Comparison of ENCODE assay signal across 1 cellular context in the genomic region with DNA sequence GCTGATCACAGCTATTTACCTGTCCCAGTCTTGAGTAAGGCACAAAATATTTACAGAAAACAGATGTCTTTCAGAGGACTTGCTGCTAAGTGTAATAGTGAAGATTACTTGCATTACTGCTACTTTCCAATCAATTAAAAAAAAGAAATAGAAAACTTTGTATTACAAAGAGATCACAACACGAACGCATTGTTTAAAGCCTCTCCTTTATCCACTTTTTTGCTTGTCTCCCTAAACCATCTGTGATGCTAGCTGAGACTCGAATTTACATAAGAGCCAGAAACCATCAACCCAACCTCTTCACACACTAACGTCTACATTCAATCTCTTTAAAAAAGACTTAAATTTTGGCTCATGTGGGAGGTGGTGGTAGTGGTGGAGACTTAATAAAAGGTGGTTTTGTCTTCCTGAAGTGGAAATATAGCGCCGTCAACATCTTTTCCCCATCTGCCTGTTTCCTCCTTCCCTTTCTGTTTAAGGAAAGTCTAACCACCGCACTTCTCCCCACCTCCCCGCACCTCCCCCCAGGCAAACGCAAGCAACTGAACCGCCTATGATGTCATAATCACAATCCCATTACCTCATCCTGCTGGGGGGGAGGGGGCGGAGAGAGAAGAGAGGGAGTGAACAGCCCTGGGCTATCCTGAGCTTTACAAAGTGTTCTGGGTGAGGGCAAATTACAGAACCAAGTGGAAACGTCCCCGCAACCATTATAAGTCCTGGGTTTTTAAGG.
TF ChIP-seq lines count a peak whose summit lies in the region.

No MANE protein-coding gene starts in this region.

TF ChIP-seq in HepG2, 621 proteins besides CTCF, POLR2A, EP300 and RAD21 (continued from another document and continues in another):
- TF ChIP-seq, protein P1, sequence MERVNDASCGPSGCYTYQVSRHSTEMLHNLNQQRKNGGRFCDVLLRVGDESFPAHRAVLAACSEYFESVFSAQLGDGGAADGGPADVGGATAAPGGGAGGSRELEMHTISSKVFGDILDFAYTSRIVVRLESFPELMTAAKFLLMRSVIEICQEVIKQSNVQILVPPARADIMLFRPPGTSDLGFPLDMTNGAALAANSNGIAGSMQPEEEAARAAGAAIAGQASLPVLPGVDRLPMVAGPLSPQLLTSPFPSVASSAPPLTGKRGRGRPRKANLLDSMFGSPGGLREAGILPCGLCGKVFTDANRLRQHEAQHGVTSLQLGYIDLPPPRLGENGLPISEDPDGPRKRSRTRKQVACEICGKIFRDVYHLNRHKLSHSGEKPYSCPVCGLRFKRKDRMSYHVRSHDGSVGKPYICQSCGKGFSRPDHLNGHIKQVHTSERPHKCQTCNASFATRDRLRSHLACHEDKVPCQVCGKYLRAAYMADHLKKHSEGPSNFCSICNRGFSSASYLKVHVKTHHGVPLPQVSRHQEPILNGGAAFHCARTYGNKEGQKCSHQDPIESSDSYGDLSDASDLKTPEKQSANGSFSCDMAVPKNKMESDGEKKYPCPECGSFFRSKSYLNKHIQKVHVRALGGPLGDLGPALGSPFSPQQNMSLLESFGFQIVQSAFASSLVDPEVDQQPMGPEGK (CRISPR knock-in tag; IDR thresholded peaks at IDR 0.05) = peak; percentile 79
- no peak for TF ChIP-seq ZNF10 (CRISPR knock-in tag; IDR thresholded peaks at IDR 0.05; ENCODE audit: borderline replicate concordance, low read depth)
- TF ChIP-seq, protein P2, sequence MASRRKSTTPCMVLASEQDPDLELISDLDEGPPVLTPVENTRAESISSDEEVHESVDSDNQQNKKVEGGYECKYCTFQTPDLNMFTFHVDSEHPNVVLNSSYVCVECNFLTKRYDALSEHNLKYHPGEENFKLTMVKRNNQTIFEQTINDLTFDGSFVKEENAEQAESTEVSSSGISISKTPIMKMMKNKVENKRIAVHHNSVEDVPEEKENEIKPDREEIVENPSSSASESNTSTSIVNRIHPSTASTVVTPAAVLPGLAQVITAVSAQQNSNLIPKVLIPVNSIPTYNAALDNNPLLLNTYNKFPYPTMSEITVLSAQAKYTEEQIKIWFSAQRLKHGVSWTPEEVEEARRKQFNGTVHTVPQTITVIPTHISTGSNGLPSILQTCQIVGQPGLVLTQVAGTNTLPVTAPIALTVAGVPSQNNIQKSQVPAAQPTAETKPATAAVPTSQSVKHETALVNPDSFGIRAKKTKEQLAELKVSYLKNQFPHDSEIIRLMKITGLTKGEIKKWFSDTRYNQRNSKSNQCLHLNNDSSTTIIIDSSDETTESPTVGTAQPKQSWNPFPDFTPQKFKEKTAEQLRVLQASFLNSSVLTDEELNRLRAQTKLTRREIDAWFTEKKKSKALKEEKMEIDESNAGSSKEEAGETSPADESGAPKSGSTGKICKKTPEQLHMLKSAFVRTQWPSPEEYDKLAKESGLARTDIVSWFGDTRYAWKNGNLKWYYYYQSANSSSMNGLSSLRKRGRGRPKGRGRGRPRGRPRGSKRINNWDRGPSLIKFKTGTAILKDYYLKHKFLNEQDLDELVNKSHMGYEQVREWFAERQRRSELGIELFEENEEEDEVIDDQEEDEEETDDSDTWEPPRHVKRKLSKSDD (CRISPR knock-in tag; IDR thresholded peaks at IDR 0.05; ENCODE audit: low read depth) = peak; percentile 95
- TF ChIP-seq ZNF615 (CRISPR knock-in tag; IDR thresholded peaks at IDR 0.05; ENCODE audit: borderline replicate concordance) = 0 out of 2 replicates have a peak, but pooled peaks have one; percentile 17
- TF ChIP-seq ZNF3 (CRISPR knock-in tag; IDR thresholded peaks at IDR 0.05) = 0 out of 2 replicates have a peak, but pooled peaks have one; percentile 55
- peak; percentile 22 for TF ChIP-seq SAP130 (CRISPR knock-in tag; IDR thresholded peaks at IDR 0.05; ENCODE audit: low read depth)
- TF ChIP-seq ZNF605 (CRISPR knock-in tag; IDR thresholded peaks at IDR 0.05) = 0 out of 2 replicates have a peak, but pooled peaks have one; percentile 26
- TF ChIP-seq NFE2L1 (CRISPR knock-in tag; IDR thresholded peaks at IDR 0.05; ENCODE audit: borderline replicate concordance) = no peak
- peak; percentile 97 for TF ChIP-seq MAZ (IDR thresholded peaks at IDR 0.05; ENCODE audit: borderline replicate concordance, low read depth, low read length)
- no peak for TF ChIP-seq MAZ (CRISPR knock-in tag; IDR thresholded peaks at IDR 0.05; ENCODE audit: low read depth)
- TF ChIP-seq CHD2 (IDR thresholded peaks at IDR 0.05; ENCODE audit: low read depth, low read length) = peak; percentile 62; the same call in 1 of the 2 replicates
- no peak for TF ChIP-seq NFYB (CRISPR knock-in tag; IDR thresholded peaks at IDR 0.05)
- TF ChIP-seq MEF2D (CRISPR knock-in tag; IDR thresholded peaks at IDR 0.05) = no peak
- no peak for TF ChIP-seq IRF2 (CRISPR knock-in tag; IDR thresholded peaks at IDR 0.05)
- TF ChIP-seq, protein P3, sequence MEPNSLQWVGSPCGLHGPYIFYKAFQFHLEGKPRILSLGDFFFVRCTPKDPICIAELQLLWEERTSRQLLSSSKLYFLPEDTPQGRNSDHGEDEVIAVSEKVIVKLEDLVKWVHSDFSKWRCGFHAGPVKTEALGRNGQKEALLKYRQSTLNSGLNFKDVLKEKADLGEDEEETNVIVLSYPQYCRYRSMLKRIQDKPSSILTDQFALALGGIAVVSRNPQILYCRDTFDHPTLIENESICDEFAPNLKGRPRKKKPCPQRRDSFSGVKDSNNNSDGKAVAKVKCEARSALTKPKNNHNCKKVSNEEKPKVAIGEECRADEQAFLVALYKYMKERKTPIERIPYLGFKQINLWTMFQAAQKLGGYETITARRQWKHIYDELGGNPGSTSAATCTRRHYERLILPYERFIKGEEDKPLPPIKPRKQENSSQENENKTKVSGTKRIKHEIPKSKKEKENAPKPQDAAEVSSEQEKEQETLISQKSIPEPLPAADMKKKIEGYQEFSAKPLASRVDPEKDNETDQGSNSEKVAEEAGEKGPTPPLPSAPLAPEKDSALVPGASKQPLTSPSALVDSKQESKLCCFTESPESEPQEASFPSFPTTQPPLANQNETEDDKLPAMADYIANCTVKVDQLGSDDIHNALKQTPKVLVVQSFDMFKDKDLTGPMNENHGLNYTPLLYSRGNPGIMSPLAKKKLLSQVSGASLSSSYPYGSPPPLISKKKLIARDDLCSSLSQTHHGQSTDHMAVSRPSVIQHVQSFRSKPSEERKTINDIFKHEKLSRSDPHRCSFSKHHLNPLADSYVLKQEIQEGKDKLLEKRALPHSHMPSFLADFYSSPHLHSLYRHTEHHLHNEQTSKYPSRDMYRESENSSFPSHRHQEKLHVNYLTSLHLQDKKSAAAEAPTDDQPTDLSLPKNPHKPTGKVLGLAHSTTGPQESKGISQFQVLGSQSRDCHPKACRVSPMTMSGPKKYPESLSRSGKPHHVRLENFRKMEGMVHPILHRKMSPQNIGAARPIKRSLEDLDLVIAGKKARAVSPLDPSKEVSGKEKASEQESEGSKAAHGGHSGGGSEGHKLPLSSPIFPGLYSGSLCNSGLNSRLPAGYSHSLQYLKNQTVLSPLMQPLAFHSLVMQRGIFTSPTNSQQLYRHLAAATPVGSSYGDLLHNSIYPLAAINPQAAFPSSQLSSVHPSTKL (CRISPR knock-in tag; IDR thresholded peaks at IDR 0.05) = no peak; the same call in 1 of the 2 replicates
- no peak for TF ChIP-seq ZNF496 (CRISPR knock-in tag; IDR thresholded peaks at IDR 0.05; ENCODE audit: insufficient replicate concordance)
- TF ChIP-seq MED13 (CRISPR knock-in tag; IDR thresholded peaks at IDR 0.05) = no peak
- no peak for TF ChIP-seq NONO (IDR thresholded peaks at IDR 0.05)
- 0 out of 2 replicates have a peak, but pooled peaks have one; percentile 29 for TF ChIP-seq NONO (CRISPR knock-in tag; conservative IDR thresholded peaks at IDR 0.05)
- TF ChIP-seq, protein P4, sequence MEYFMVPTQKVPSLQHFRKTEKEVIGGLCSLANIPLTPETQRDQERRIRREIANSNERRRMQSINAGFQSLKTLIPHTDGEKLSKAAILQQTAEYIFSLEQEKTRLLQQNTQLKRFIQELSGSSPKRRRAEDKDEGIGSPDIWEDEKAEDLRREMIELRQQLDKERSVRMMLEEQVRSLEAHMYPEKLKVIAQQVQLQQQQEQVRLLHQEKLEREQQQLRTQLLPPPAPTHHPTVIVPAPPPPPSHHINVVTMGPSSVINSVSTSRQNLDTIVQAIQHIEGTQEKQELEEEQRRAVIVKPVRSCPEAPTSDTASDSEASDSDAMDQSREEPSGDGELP (IDR thresholded peaks at IDR 0.05; ENCODE audit: borderline replicate concordance, low read depth) = peak; percentile 30; the same call in 1 of the 2 replicates
- no peak for TF ChIP-seq GATAD1 (CRISPR knock-in tag; IDR thresholded peaks at IDR 0.05)
- 0 out of 2 replicates have a peak, but pooled peaks have one; percentile 3 for TF ChIP-seq ZNF652 (CRISPR knock-in tag; IDR thresholded peaks at IDR 0.05; ENCODE audit: borderline replicate concordance, low read depth)
- 0 out of 2 replicates have a peak, but pooled peaks have one; percentile 19 for TF ChIP-seq RCOR2 (CRISPR knock-in tag; IDR thresholded peaks at IDR 0.05)
- TF ChIP-seq, protein P5, sequence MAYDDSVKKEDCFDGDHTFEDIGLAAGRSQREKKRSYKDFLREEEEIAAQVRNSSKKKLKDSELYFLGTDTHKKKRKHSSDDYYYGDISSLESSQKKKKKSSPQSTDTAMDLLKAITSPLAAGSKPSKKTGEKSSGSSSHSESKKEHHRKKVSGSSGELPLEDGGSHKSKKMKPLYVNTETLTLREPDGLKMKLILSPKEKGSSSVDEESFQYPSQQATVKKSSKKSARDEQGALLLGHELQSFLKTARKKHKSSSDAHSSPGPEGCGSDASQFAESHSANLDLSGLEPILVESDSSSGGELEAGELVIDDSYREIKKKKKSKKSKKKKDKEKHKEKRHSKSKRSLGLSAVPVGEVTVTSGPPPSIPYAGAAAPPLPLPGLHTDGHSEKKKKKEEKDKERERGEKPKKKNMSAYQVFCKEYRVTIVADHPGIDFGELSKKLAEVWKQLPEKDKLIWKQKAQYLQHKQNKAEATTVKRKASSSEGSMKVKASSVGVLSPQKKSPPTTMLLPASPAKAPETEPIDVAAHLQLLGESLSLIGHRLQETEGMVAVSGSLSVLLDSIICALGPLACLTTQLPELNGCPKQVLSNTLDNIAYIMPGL (CRISPR knock-in tag; IDR thresholded peaks at IDR 0.05; ENCODE audit: borderline replicate concordance in 1 of 2, low read depth in 1 of 2) = 0 out of 4 replicates have a peak, but pooled peaks of 1 of the 2 experiments have one; percentile 7
- TF ChIP-seq ZMAT3 (CRISPR knock-in tag; conservative IDR thresholded peaks at IDR 0.05) = 0 out of 2 replicates have a peak, but pooled peaks have one; percentile 4
- TF ChIP-seq FOXJ3 (CRISPR knock-in tag; IDR thresholded peaks at IDR 0.05; ENCODE audit: borderline replicate concordance) = 0 out of 2 replicates have a peak, but pooled peaks have one; percentile 7
- no peak for TF ChIP-seq KLF13 (CRISPR knock-in tag; IDR thresholded peaks at IDR 0.05)
- TF ChIP-seq, protein P6, sequence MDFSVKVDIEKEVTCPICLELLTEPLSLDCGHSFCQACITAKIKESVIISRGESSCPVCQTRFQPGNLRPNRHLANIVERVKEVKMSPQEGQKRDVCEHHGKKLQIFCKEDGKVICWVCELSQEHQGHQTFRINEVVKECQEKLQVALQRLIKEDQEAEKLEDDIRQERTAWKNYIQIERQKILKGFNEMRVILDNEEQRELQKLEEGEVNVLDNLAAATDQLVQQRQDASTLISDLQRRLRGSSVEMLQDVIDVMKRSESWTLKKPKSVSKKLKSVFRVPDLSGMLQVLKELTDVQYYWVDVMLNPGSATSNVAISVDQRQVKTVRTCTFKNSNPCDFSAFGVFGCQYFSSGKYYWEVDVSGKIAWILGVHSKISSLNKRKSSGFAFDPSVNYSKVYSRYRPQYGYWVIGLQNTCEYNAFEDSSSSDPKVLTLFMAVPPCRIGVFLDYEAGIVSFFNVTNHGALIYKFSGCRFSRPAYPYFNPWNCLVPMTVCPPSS (IDR thresholded peaks at IDR 0.05) = no peak
- peak; percentile 93 for TF ChIP-seq CREB1 (IDR thresholded peaks at IDR 0.05)
- TF ChIP-seq CREB1 (CRISPR knock-in tag; IDR thresholded peaks at IDR 0.05) = peak; percentile 97
- peak; percentile 96 for TF ChIP-seq HOXA3 (CRISPR knock-in tag; IDR thresholded peaks at IDR 0.05)
- TF ChIP-seq, protein P7, sequence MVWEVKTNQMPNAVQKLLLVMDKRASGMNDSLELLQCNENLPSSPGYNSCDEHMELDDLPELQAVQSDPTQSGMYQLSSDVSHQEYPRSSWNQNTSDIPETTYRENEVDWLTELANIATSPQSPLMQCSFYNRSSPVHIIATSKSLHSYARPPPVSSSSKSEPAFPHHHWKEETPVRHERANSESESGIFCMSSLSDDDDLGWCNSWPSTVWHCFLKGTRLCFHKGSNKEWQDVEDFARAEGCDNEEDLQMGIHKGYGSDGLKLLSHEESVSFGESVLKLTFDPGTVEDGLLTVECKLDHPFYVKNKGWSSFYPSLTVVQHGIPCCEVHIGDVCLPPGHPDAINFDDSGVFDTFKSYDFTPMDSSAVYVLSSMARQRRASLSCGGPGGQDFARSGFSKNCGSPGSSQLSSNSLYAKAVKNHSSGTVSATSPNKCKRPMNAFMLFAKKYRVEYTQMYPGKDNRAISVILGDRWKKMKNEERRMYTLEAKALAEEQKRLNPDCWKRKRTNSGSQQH (CRISPR knock-in tag; IDR thresholded peaks at IDR 0.05; ENCODE audit: low read depth) = peak; percentile 46; the same call in 1 of the 2 replicates
- TF ChIP-seq ZMYM3 (CRISPR knock-in tag; IDR thresholded peaks at IDR 0.05) = no peak
- 0 out of 2 replicates have a peak, but pooled peaks have one; percentile 38 for TF ChIP-seq ZNF619 (CRISPR knock-in tag; IDR thresholded peaks at IDR 0.05)
- peak; percentile 85 for TF ChIP-seq PRPF4 (IDR thresholded peaks at IDR 0.05; ENCODE audit: low read depth, low read length, poor library complexity, severe bottlenecking)
- TF ChIP-seq ZNF766 (CRISPR knock-in tag; IDR thresholded peaks at IDR 0.05; ENCODE audit: borderline replicate concordance) = 0 out of 2 replicates have a peak, but pooled peaks have one; percentile 1
- no peak for TF ChIP-seq ONECUT2 (CRISPR knock-in tag; IDR thresholded peaks at IDR 0.05)
- no peak for TF ChIP-seq RFXAP (CRISPR knock-in tag; IDR thresholded peaks at IDR 0.05; ENCODE audit: borderline replicate concordance)
- TF ChIP-seq MIER2 (CRISPR knock-in tag; IDR thresholded peaks at IDR 0.05) = no peak
- TF ChIP-seq, protein P8, sequence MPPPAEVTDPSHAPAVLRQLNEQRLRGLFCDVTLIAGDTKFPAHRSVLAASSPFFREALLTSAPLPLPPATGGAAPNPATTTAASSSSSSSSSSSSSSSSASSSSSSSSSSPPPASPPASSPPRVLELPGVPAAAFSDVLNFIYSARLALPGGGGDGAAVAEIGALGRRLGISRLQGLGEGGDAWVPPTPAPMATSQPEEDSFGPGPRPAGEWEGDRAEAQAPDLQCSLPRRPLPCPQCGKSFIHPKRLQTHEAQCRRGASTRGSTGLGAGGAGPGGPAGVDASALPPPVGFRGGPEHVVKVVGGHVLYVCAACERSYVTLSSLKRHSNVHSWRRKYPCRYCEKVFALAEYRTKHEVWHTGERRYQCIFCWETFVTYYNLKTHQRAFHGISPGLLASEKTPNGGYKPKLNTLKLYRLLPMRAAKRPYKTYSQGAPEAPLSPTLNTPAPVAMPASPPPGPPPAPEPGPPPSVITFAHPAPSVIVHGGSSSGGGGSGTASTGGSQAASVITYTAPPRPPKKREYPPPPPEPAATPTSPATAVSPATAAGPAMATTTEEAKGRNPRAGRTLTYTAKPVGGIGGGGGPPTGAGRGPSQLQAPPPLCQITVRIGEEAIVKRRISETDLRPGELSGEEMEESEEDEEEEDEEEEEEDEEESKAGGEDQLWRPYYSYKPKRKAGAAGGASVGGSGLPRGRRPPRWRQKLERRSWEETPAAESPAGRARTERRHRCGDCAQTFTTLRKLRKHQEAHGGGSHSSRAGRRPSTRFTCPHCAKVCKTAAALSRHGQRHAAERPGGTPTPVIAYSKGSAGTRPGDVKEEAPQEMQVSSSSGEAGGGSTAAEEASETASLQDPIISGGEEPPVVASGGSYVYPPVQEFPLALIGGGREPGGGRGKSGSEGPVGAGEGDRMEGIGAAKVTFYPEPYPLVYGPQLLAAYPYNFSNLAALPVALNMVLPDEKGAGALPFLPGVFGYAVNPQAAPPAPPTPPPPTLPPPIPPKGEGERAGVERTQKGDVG (CRISPR knock-in tag; IDR thresholded peaks at IDR 0.05; ENCODE audit: borderline replicate concordance) = no peak
